Comparison of ENCODE assay signal across 1 cellular context in genomic region chr7:101902680-101903504, GRCh38.
TF ChIP-seq lines count a peak whose summit lies in the region.

No MANE protein-coding gene starts in this region.

TF ChIP-seq in K562, 482 proteins besides CTCF, POLR2A, EP300 and RAD21 (continued from another document and continues in another):
- TF ChIP-seq ZNF318 (IDR thresholded peaks at IDR 0.05; ENCODE audit: borderline replicate concordance in 1 of 2, low read depth in 1 of 2) (peak in 1 of 2 experiments; percentile 64; a peak in 2 of 4 replicates), ARID3B (CRISPR knock-in tag; IDR thresholded peaks at IDR 0.05; ENCODE audit: borderline replicate concordance) (no peak), MAFK (IDR thresholded peaks at IDR 0.05; ENCODE audit: low read length) (0 out of 2 replicates have a peak, but pooled peaks have one; percentile 17), ZNF717 (CRISPR knock-in tag; IDR thresholded peaks at IDR 0.05) (no peak), ARID4B (CRISPR knock-in tag; IDR thresholded peaks at IDR 0.05) (peak; percentile 23; the same call in 1 of the 2 replicates), ZNF184 (CRISPR knock-in tag; IDR thresholded peaks at IDR 0.05) (no peak), RBFOX2 (IDR thresholded peaks at IDR 0.05; ENCODE audit: low read depth, low read length) (peak; percentile 67), HES1 (IDR thresholded peaks at IDR 0.05; ENCODE audit: low read depth) (peak; percentile 68; the same call in 1 of the 2 replicates), E2F1 (CRISPR knock-in tag; IDR thresholded peaks at IDR 0.05) (peak; percentile 49; the same call in 1 of the 2 replicates), ZNF764 (CRISPR knock-in tag; IDR thresholded peaks at IDR 0.05; ENCODE audit: low read depth) (no peak), E4F1 (CRISPR knock-in tag; IDR thresholded peaks at IDR 0.05; ENCODE audit: borderline replicate concordance) (no peak), ARID2 (IDR thresholded peaks at IDR 0.05) (no peak), NR0B1 (IDR thresholded peaks at IDR 0.05; ENCODE audit: partially characterized antibody) (no peak), ZNF830 (CRISPR knock-in tag; IDR thresholded peaks at IDR 0.05) (no peak), CBFA2T2 (conservative IDR thresholded peaks at IDR 0.05) (peak; percentile 90), SUPT5H (IDR thresholded peaks at IDR 0.05) (no peak; the same call in 1 of the 2 replicates), ZNF23 (CRISPR knock-in tag; IDR thresholded peaks at IDR 0.05) (no peak), KDM2B (CRISPR knock-in tag; IDR thresholded peaks at IDR 0.05) (no peak), SMAD3 (CRISPR knock-in tag; conservative IDR thresholded peaks at IDR 0.05) (no peak), EWSR1 (IDR thresholded peaks at IDR 0.05; ENCODE audit: borderline replicate concordance, low read depth, partially characterized antibody) (no peak), ATF6 (CRISPR knock-in tag; IDR thresholded peaks at IDR 0.05) (no peak), CAMTA2 (CRISPR knock-in tag; conservative IDR thresholded peaks at IDR 0.05) (no peak), ZNF79 (CRISPR knock-in tag; IDR thresholded peaks at IDR 0.05; ENCODE audit: low read depth) (no peak), ID3 (CRISPR knock-in tag; IDR thresholded peaks at IDR 0.05) (no peak), ID3 (tag; IDR thresholded peaks at IDR 0.05) (no peak; the same call in 1 of the 2 replicates), NR3C1 (CRISPR knock-in tag; IDR thresholded peaks at IDR 0.05) (no peak), ZC3H11A (IDR thresholded peaks at IDR 0.05; ENCODE audit: low read depth, low read length) (no peak), IRF9 (tag; IDR thresholded peaks at IDR 0.05) (no peak), ETV6 (IDR thresholded peaks at IDR 0.05; ENCODE audit: borderline replicate concordance in 1 of 2, low read depth in 2 of 2, low read length in 1 of 2) (no peak; a peak in 1 of 4 replicates), ETV6 (CRISPR knock-in tag; IDR thresholded peaks at IDR 0.05; ENCODE audit: borderline replicate concordance) (no peak), ZNF699 (CRISPR knock-in tag; IDR thresholded peaks at IDR 0.05; ENCODE audit: insufficient replicate concordance) (no peak), ZNF133 (CRISPR knock-in tag; IDR thresholded peaks at IDR 0.05) (no peak), ZFP30 (CRISPR knock-in tag; IDR thresholded peaks at IDR 0.05; ENCODE audit: borderline replicate concordance) (no peak), MCM2 (IDR thresholded peaks at IDR 0.05; ENCODE audit: low read depth) (no peak)
